ENCODE assay signal across 2 cellular contexts in genomic region chr22:42626431-42626830, GRCh38.
TF ChIP-seq lines count a peak whose summit lies in the region.

No MANE protein-coding gene starts in this region.

TF ChIP-seq in HEK293, 187 proteins besides CTCF, POLR2A, EP300 and RAD21:
- TF ChIP-seq ZNF660 (tag by site-specific recombination; IDR thresholded peaks at IDR 0.05) (no peak), ZNF426 (tag by site-specific recombination; IDR thresholded peaks at IDR 0.05) (no peak), ZNF768 (tag by site-specific recombination; IDR thresholded peaks at IDR 0.05) (peak; percentile 50; the same call in 1 of the 2 replicates)

TF ChIP-seq in H1, 55 proteins besides CTCF, POLR2A, EP300 and RAD21:
- TF ChIP-seq SUZ12 (IDR thresholded peaks at IDR 0.05; ENCODE audit: low read length) = no peak
- TF ChIP-seq SIRT6 (IDR thresholded peaks at IDR 0.05; ENCODE audit: low read length) = no peak
- no peak for TF ChIP-seq BCL11A (IDR thresholded peaks at IDR 0.05; ENCODE audit: low read depth in 2 of 2, low read length in 2 of 2)
TF ChIP-seq in H1: peak in this region for 0.
